Comparison of ENCODE assay signal across 25 cellular contexts in genomic region chr2:184769038-184769437, GRCh38.
DNase-seq lines count a peak whose midpoint lies in the region; ATAC-seq and TF ChIP-seq lines count a peak whose summit lies in the region.
"Had no signal": no experiment of that assay in that cellular context is flagged by ENCODE, and none has a peak within 500 bp of the region (broad histone marks: within the 10 kb centered on the region; RNA-seq: fewer than 3 reads in every experiment).

No MANE protein-coding gene starts in this region.

- ATAC-seq in T-helper 17 cell (no peak), HG03139 (IDR thresholded peaks at IDR 0.05; ENCODE audit: unreplicated experiment) (no peak)
- ATAC-seq: A549; activated CD4-positive, CD25-positive, alpha-beta regulatory T cell treated with anti-CD3 and anti-CD28 coated beads, Interleukin-2, amount 50 U/mL, for 24 hours; CD8-positive, alpha-beta T cell; foreskin keratinocyte; lower lobe of right lung had no signal

- TF ChIP-seq EP300 in SK-N-SH (IDR thresholded peaks at IDR 0.05; ENCODE audit: borderline replicate concordance in 1 of 2, low read depth in 1 of 2, low read length in 1 of 2): no peak

- no peaks in the 10 kb centered on the region for H3K9me2 ChIP-seq in SK-N-SH

- peaks cover 10% of the 10 kb centered on the region for H3K4me1 Mint-ChIP-seq in MCF 10A (ENCODE audit: insufficient read depth, unreplicated experiment)
- no peaks in the 10 kb centered on the region for H3K4me1 Mint-ChIP-seq in T-helper 17 cell

- intact Hi-C loops in MCF 10A (cut with micrococcal nuclease) (no loop called here), mammary epithelial cell (cut with micrococcal nuclease) (no loop called here)

- H3K9ac ChIP-seq in mammary epithelial cell (ENCODE audit: insufficient read depth, low read length) (no peak overlapping the region), SK-N-SH (no peak overlapping the region)

- H3K27me3 ChIP-seq in mammary epithelial cell (ENCODE audit: insufficient read depth, low read length): peaks cover 3% of the 10 kb centered on the region
- no peaks in the 10 kb centered on the region for H3K27me3 ChIP-seq in SK-N-SH (ENCODE audit: insufficient read depth)
- H3K27me3 ChIP-seq: ascending aorta, foreskin keratinocyte had no signal

- in situ Hi-C loops in mammary epithelial cell (cut with MboI; ENCODE audit: low sequenced_read_pairs in 2 of 2): no loop called here

- dilution Hi-C loops in mammary epithelial cell (cut with HindIII; ENCODE audit: low sequenced_read_pairs): no loop called here

- DNase-seq in MCF 10A (ENCODE audit: unreplicated experiment) (peak; percentile 66), mammary epithelial cell (no peak), SK-N-SH (no peak), fibroblast of gingiva (ENCODE audit: low read depth) (peak; percentile 41), T-helper 17 cell (no peak), anterior cingulate cortex (lab: John Stamatoyannopoulos, UW) (no peak)
- no peak for DNase-seq in activated CD4-positive, alpha-beta T cell treated with anti-CD3 and anti-CD28 coated beads, Interleukin-2, amount 50 U/mL, for 1 hour
- DNase-seq: activated effector memory CD4-positive, alpha-beta T cell treated with anti-CD3 and anti-CD28 coated beads, Interleukin-2, amount 50 U/mL, for 16 hours; CD8-positive, alpha-beta T cell; DMS79 treated with DMSO at 0.1 percent for 48 hours; KBM-7; lower lobe of right lung; naive B cell; NCI-H1105 treated with DMSO at 0.1 percent for 48 hours; NCI-H345; posterior cingulate gyrus; Right ventricle myocardium superior; stimulated activated naive CD4-positive, alpha-beta T cell had no signal

- H3K4me1 ChIP-seq in mammary epithelial cell (ENCODE audit: insufficient read depth, low read length) (no peaks in the 10 kb centered on the region), SK-N-SH (ENCODE audit: control insufficient read depth in 1 of 2, insufficient read depth in 2 of 2, low read depth in 1 of 2, low read length in 1 of 2) (peaks cover 0 to 4% of the 10 kb centered on the region in 2 experiments; a peak in 3 of 4 replicates)
- H3K4me1 ChIP-seq: A549, ascending aorta, foreskin keratinocyte, lower lobe of right lung had no signal

- CTCF ChIA-PET in MCF 10A (lab: Yijun Ruan, JAX): no interaction called here
- CTCF ChIA-PET in mammary epithelial cell (lab: Charles Lee; ENCODE audit: low non-redundant PET): no interaction called here
- CTCF ChIA-PET in SK-N-SH (lab: Yijun Ruan, JAX): no interaction called here

- H2AFZ ChIP-seq in mammary epithelial cell (ENCODE audit: low read depth, low read length): no peak overlapping the region
- no peak overlapping the region for H2AFZ ChIP-seq in SK-N-SH (ENCODE audit: low read depth)

- H3K36me3 Mint-ChIP-seq in MCF 10A (ENCODE audit: insufficient read depth, unreplicated experiment) (no peaks in the 10 kb centered on the region), T-helper 17 cell (ENCODE audit: low read depth) (no peaks in the 10 kb centered on the region)
- H3K36me3 Mint-ChIP-seq: CD8-positive, alpha-beta T cell; naive B cell; type B pancreatic cell had no signal

- BruUV-seq in MCF 10A (replicated peaks; lab: Mats Ljungman, UMichigan) (no TSS peak), mammary epithelial cell (replicated peaks; lab: Mats Ljungman, UMichigan) (no TSS peak)

- H3K4me3 ChIP-seq in mammary epithelial cell (replicated peaks in 1 of 3; ENCODE audit: insufficient read depth in 1 of 3, low read depth in 2 of 3, low read length in 3 of 3) (no peak overlapping the region), SK-N-SH (ENCODE audit: low read depth in 2 of 2, low read length in 1 of 2) (no peak overlapping the region)
- H3K4me3 ChIP-seq: A549, ascending aorta, lower lobe of right lung had no signal

- no peaks in the 10 kb centered on the region for H3K9me3 Mint-ChIP-seq in MCF 10A (ENCODE audit: unreplicated experiment)
- H3K9me3 Mint-ChIP-seq: naive B cell; T-helper 2 cell treated with Interferon-gamma antibody and Interleukin-4, amounts not matched to agents 5 μg/mL and 100 μg/mL, for 36 hours; type B pancreatic cell had no signal

- no peak overlapping the region for H3K27ac ChIP-seq in mammary epithelial cell (ENCODE audit: insufficient read depth, low read depth, low read length)
- peak overlapping the region in 1 of 2 experiments; percentile 28; a peak in 1 of 4 replicates for H3K27ac ChIP-seq in SK-N-SH (ENCODE audit: low read depth in 2 of 2, low read length in 1 of 2)
- H3K27ac ChIP-seq: A549, ascending aorta, foreskin keratinocyte, lower lobe of right lung had no signal

- H3K9me3 ChIP-seq in mammary epithelial cell (replicated peaks; ENCODE audit: insufficient read depth, low read length) (no peaks in the 10 kb centered on the region), SK-N-SH (no peaks in the 10 kb centered on the region), T-helper 17 cell (ENCODE audit: control insufficient read depth, low read length, poor library complexity, severe bottlenecking) (no peaks in the 10 kb centered on the region)
- H3K9me3 ChIP-seq: A549, ascending aorta, lower lobe of right lung had no signal

- no peaks in the 10 kb centered on the region for H4K20me1 ChIP-seq in mammary epithelial cell (ENCODE audit: insufficient read depth, low read length)
- H4K20me1 ChIP-seq in SK-N-SH (ENCODE audit: insufficient read depth): no peaks in the 10 kb centered on the region

- TF ChIP-seq RAD21 in SK-N-SH (IDR thresholded peaks at IDR 0.05; ENCODE audit: low read length): no peak

- H3K27ac Mint-ChIP-seq in MCF 10A (ENCODE audit: low read depth, unreplicated experiment) (no peak overlapping the region), T-helper 17 cell (no peak overlapping the region)
- H3K27ac Mint-ChIP-seq: CD8-positive, alpha-beta T cell; naive B cell; T-helper 2 cell treated with Interferon-gamma antibody and Interleukin-4, amounts not matched to agents 5 μg/mL and 100 μg/mL, for 36 hours; type B pancreatic cell had no signal

- WGBS in mammary epithelial cell (ENCODE audit: low coverage, missing lambda C conversion rate): 31% methylated on average over 2 of the region's 2 CpGs
- 31% methylated on average over 2 of the region's 2 CpGs for WGBS in SK-N-SH (ENCODE audit: low lambda C conversion rate)

- TF ChIP-seq CTCF in MCF 10A (IDR thresholded peaks at IDR 0.05; ENCODE audit: unreplicated experiment) (no peak), mammary epithelial cell (conservative IDR thresholded peaks at IDR 0.05 in 1 of 2, IDR thresholded peaks at IDR 0.05 in 1 of 2; ENCODE audit: extremely low read depth in 1 of 2, insufficient read depth in 1 of 2, low read depth in 1 of 2, low read length in 2 of 2) (no peak), SK-N-SH (IDR thresholded peaks at IDR 0.05) (no peak)

- H3K36me3 ChIP-seq in mammary epithelial cell (ENCODE audit: insufficient read depth, low read length) (no peaks in the 10 kb centered on the region), SK-N-SH (replicated peaks in 1 of 2; ENCODE audit: control insufficient read depth in 1 of 2, insufficient read depth in 2 of 2, low read length in 1 of 2) (no peaks in the 10 kb centered on the region)
- H3K36me3 ChIP-seq: ascending aorta, lower lobe of right lung had no signal

- POLR2A ChIA-PET in MCF 10A (lab: Yijun Ruan, JAX): no interaction called here
- POLR2A ChIA-PET in SK-N-SH (lab: Yijun Ruan, JAX): no interaction called here

- H3K27me3 Mint-ChIP-seq in MCF 10A (ENCODE audit: insufficient read depth, unreplicated experiment) (no peaks in the 10 kb centered on the region), T-helper 17 cell (no peaks in the 10 kb centered on the region)
- H3K27me3 Mint-ChIP-seq: naive B cell, type B pancreatic cell had no signal

- no peaks in the 10 kb centered on the region for H3F3A ChIP-seq in SK-N-SH (replicated peaks; ENCODE audit: insufficient read depth)

- no peaks in the 10 kb centered on the region for H3K79me2 ChIP-seq in mammary epithelial cell (ENCODE audit: insufficient read depth, low read length)
- H3K79me2 ChIP-seq in SK-N-SH (ENCODE audit: insufficient read depth): no peaks in the 10 kb centered on the region

- H3K4me2 ChIP-seq in mammary epithelial cell (ENCODE audit: insufficient read depth, low read depth, low read length) (no peak overlapping the region), SK-N-SH (0 out of 2 replicates have a peak overlapping the region, but pooled peaks have one; percentile 10)
- H3K4me2 ChIP-seq: A549 had no signal

- H3K4me3 Mint-ChIP-seq in MCF 10A (ENCODE audit: unreplicated experiment) (no peak overlapping the region), T-helper 17 cell (no peak overlapping the region)
- H3K4me3 Mint-ChIP-seq: CD8-positive, alpha-beta T cell; naive B cell; T-helper 2 cell treated with Interferon-gamma antibody and Interleukin-4, amounts not matched to agents 5 μg/mL and 100 μg/mL, for 36 hours; type B pancreatic cell had no signal

TF ChIP-seq in SK-N-SH, 30 proteins besides CTCF, POLR2A, EP300 and RAD21:
- TF ChIP-seq USF1 (IDR thresholded peaks at IDR 0.05; ENCODE audit: borderline replicate concordance, low read depth) (no peak), TCF12 (IDR thresholded peaks at IDR 0.05) (no peak), PBX3 (IDR thresholded peaks at IDR 0.05) (no peak), FOXM1 (IDR thresholded peaks at IDR 0.05; ENCODE audit: low read depth) (no peak), EZH2phosphoT487 (IDR thresholded peaks at IDR 0.05; ENCODE audit: borderline replicate concordance, low read depth) (no peak), MEF2A (IDR thresholded peaks at IDR 0.05; ENCODE audit: borderline replicate concordance, low read depth) (no peak)

Comparison
In these comparisons a context has a peak if more than half of its experiments do, and no peak if none do; other contexts are left out.
1. DNase-seq: peak in MCF 10A (single experiment) and fibroblast of gingiva (single experiment); none in mammary epithelial cell (single experiment), SK-N-SH (single experiment), T-helper 17 cell (0 of 3), anterior cingulate cortex (0 of 58) and activated CD4-positive, alpha-beta T cell treated with anti-CD3 and anti-CD28 coated beads, Interleukin-2, amount 50 U/mL, for 1 hour (single experiment).